21 cellular contexts compared by ENCODE assay signal in the genomic region with DNA sequence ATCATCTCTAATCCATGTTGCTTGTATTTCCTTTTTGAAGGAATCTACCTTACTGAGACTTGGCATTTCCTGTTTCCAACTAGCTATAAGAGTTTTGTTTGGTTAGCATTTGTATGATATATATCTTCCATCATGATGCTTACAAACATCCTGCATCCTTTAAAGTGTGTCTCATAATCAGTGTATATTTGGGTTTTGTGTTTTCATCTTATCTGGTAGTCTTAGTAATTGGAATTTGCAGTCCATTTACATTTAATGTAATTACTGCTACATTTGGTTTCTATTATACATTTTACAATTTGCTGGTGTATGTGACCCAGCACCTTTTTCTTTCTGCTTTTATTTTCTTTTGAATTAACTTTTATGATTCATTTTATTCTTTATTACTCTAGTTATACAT. TPM values are rescaled to one million over a fixed set of nuclear protein-coding genes. Genes with fewer than 3 reads are reported as not detected.
DNase-seq lines count a peak whose midpoint lies in the region; ATAC-seq, FAIRE-seq and TF ChIP-seq lines count a peak whose summit lies in the region.
"Had no signal": no experiment of that assay in that cellular context is flagged by ENCODE, and none has a peak within 500 bp of the region (broad histone marks: within the 10 kb centered on the region; RNA-seq: fewer than 3 reads in every experiment).

No MANE protein-coding gene starts in this region.

- no peaks in the 10 kb centered on the region for H3F3A ChIP-seq in SK-N-SH (replicated peaks; ENCODE audit: insufficient read depth)

- no peak for TF ChIP-seq CTCF in SK-N-SH (IDR thresholded peaks at IDR 0.05)
- no peak for TF ChIP-seq CTCF in K562 (IDR thresholded peaks at IDR 0.05 in 2 of 3, conservative IDR thresholded peaks at IDR 0.05 in 1 of 3; ENCODE audit: insufficient read depth in 2 of 3, low read depth in 1 of 3, low read length in 3 of 3)
- no peak for TF ChIP-seq CTCF in heart right ventricle (IDR thresholded peaks at IDR 0.05)

- no peak overlapping the region for H3K27ac ChIP-seq in SK-N-SH (ENCODE audit: low read depth in 2 of 2, low read length in 1 of 2)
- no peak overlapping the region for H3K27ac ChIP-seq in K562 (ENCODE audit: extremely low read depth, low read depth, low read length)
- no peak overlapping the region for H3K27ac ChIP-seq in heart right ventricle
- H3K27ac ChIP-seq: 22Rv1; A549; BLaER1 treated with 17β-estradiol and CSF1 and Interleukin-3, amounts not matched to agents 10 nM and 100 nM; C4-2B had no signal

- no peak overlapping the region for H2AFZ ChIP-seq in SK-N-SH (ENCODE audit: low read depth)
- no peak overlapping the region for H2AFZ ChIP-seq in K562 (ENCODE audit: low read depth, low read length)

- TF ChIP-seq RAD21 in SK-N-SH (IDR thresholded peaks at IDR 0.05; ENCODE audit: low read length) (no peak), K562 (CRISPR knock-in tag; conservative IDR thresholded peaks at IDR 0.05 in 1 of 2, IDR thresholded peaks at IDR 0.05 in 1 of 2) (no peak)

- no peaks in the 10 kb centered on the region; a peak in 1 of 4 replicates for H3K4me1 ChIP-seq in SK-N-SH (ENCODE audit: control insufficient read depth in 1 of 2, insufficient read depth in 2 of 2, low read depth in 1 of 2, low read length in 1 of 2)
- H3K4me1 ChIP-seq in K562 (replicated peaks in 1 of 2; ENCODE audit: control insufficient read depth in 2 of 2, insufficient read depth in 2 of 2, low read length in 2 of 2), result no peaks in the 10 kb centered on the region
- H3K4me1 ChIP-seq in heart right ventricle, result no peaks in the 10 kb centered on the region
- H3K4me1 ChIP-seq: A549; BLaER1 treated with 17β-estradiol and CSF1 and Interleukin-3, amounts not matched to agents 10 nM and 100 nM; Caco-2 had no signal

- ATAC-seq in K562, result no peak
- no peak for ATAC-seq in esophagus mucosa
- no peak for ATAC-seq in heart right ventricle
- ATAC-seq: A549; CD8-positive, alpha-beta T cell; GM12878 had no signal

- POLR2A ChIA-PET in SK-N-SH (lab: Yijun Ruan, JAX), result no interaction called here
- POLR2A ChIA-PET in K562 (lab: Yijun Ruan, JAX), result interaction anchor here (0.6 kb wide), 1 partner anchor 690 kb away, joined by 3 read pairs; no protein-coding TSS in a partner anchor

- H3K4me3 ChIP-seq in SK-N-SH (ENCODE audit: low read depth in 2 of 2, low read length in 1 of 2), result no peak overlapping the region
- no peak overlapping the region for H3K4me3 ChIP-seq in K562
- no peak overlapping the region for H3K4me3 ChIP-seq in heart right ventricle
- H3K4me3 ChIP-seq: A549; BLaER1 treated with 17β-estradiol and CSF1 and Interleukin-3, amounts not matched to agents 10 nM and 100 nM; GM12878 had no signal

- no peak for TF ChIP-seq POLR2A in K562 (conservative IDR thresholded peaks at IDR 0.05)

- no peak overlapping the region for H3K9ac ChIP-seq in SK-N-SH
- no peak overlapping the region for H3K9ac ChIP-seq in K562 (ENCODE audit: insufficient read depth in 1 of 2, low read depth in 2 of 2, low read length in 2 of 2)
- H3K9ac ChIP-seq: BLaER1 treated with 17β-estradiol and CSF1 and Interleukin-3, amounts not matched to agents 10 nM and 100 nM had no signal

- DNase-seq in SK-N-SH (no peak), K562 (ENCODE audit: extremely low read depth in 1 of 4, low spot score in 3 of 4) (no peak), inferior parietal cortex (ENCODE audit: extremely low spot score) (no peak), heart right ventricle (no peak)
- DNase-seq: AML-193; Caco-2; Calu3; CD4-positive, alpha-beta T cell; CD8-positive, alpha-beta T cell; DMS79 treated with DMSO at 0.1 percent for 48 hours; GDM1 had no signal

- in situ Hi-C loops in K562 (cut with MboI), result no loop called here

- H4K20me1 ChIP-seq in SK-N-SH (ENCODE audit: insufficient read depth), result no peaks in the 10 kb centered on the region
- no peaks in the 10 kb centered on the region for H4K20me1 ChIP-seq in K562 (replicated peaks; ENCODE audit: control insufficient read depth, insufficient read depth, low read length)
- H4K20me1 ChIP-seq: BLaER1 treated with 17β-estradiol and CSF1 and Interleukin-3, amounts not matched to agents 10 nM and 100 nM had no signal

- H3K79me2 ChIP-seq in SK-N-SH (ENCODE audit: insufficient read depth) (no peaks in the 10 kb centered on the region), K562 (ENCODE audit: control insufficient read depth, insufficient read depth, low read length) (no peaks in the 10 kb centered on the region)

- CTCF ChIA-PET in SK-N-SH (lab: Yijun Ruan, JAX), result interaction anchor here (0.6 kb wide), 1 partner anchor 330 kb away, joined by 3 read pairs; no protein-coding TSS in a partner anchor
- CTCF ChIA-PET in K562 (lab: Yijun Ruan, JAX; ENCODE audit: low intra/inter-chr PET ratio), result no interaction called here

- H3K4me2 ChIP-seq in SK-N-SH (no peak overlapping the region), K562 (ENCODE audit: insufficient read depth, low read length) (no peak overlapping the region)
- H3K4me2 ChIP-seq: A549; BLaER1 treated with 17β-estradiol and CSF1 and Interleukin-3, amounts not matched to agents 10 nM and 100 nM had no signal

- peak; percentile 25 for FAIRE-seq in G401.6 (lab: Jason Lieb, UNC)
- no peak for FAIRE-seq in K562 (lab: Jason Lieb, UNC)
- FAIRE-seq: A549, D721Med, GM12892, GM18507 had no signal

- no TSS peak for BruUV-seq in K562 (replicated peaks; lab: Mats Ljungman, UMichigan)

- no peak for TF ChIP-seq EP300 in SK-N-SH (IDR thresholded peaks at IDR 0.05; ENCODE audit: borderline replicate concordance in 1 of 2, low read depth in 1 of 2, low read length in 1 of 2)
- TF ChIP-seq EP300 in K562 (IDR thresholded peaks at IDR 0.05; ENCODE audit: low read length), result no peak

- no peaks in the 10 kb centered on the region for H3K9me2 ChIP-seq in SK-N-SH

- intact Hi-C loops in K562 (cut with micrococcal nuclease), result no loop called here
- intact Hi-C loops in heart right ventricle (cut with DNase I), result no loop called here

- no peaks in the 10 kb centered on the region for H3K9me1 ChIP-seq in K562 (ENCODE audit: control insufficient read depth, insufficient read depth, low read length)

- no peaks in the 10 kb centered on the region; the same call in 1 of the 2 replicates for H3K9me3 ChIP-seq in SK-N-SH
- no peaks in the 10 kb centered on the region for H3K9me3 ChIP-seq in K562 (replicated peaks; ENCODE audit: control insufficient read depth, insufficient read depth, low read depth, low read length)
- H3K9me3 ChIP-seq in heart right ventricle, result peaks cover 0 to 18% (median 5%) of the 10 kb centered on the region in 11 donors
- H3K9me3 ChIP-seq: Caco-2 had no signal

- no peaks in the 10 kb centered on the region for H3K27me3 ChIP-seq in SK-N-SH (ENCODE audit: insufficient read depth)
- H3K27me3 ChIP-seq in K562 (ENCODE audit: control insufficient read depth in 2 of 2, insufficient read depth in 2 of 2, low read length in 2 of 2), result no peaks in the 10 kb centered on the region
- H3K27me3 ChIP-seq in heart right ventricle, result no peaks in the 10 kb centered on the region
- H3K27me3 ChIP-seq: BLaER1 treated with 17β-estradiol and CSF1 and Interleukin-3, amounts not matched to agents 10 nM and 100 nM had no signal

- H3K36me3 ChIP-seq in SK-N-SH (replicated peaks in 1 of 2; ENCODE audit: control insufficient read depth in 1 of 2, insufficient read depth in 2 of 2, low read length in 1 of 2), result peaks cover 0 to 7% of the 10 kb centered on the region in 2 experiments
- H3K36me3 ChIP-seq in K562 (ENCODE audit: control insufficient read depth, insufficient read depth, low read length), result peaks cover 16% of the 10 kb centered on the region; the same call in 2 of the 3 replicates
- H3K36me3 ChIP-seq in heart right ventricle, result no peaks in the 10 kb centered on the region

TF ChIP-seq in SK-N-SH, 30 proteins besides CTCF, POLR2A, EP300 and RAD21:
- TF ChIP-seq RFX5 (IDR thresholded peaks at IDR 0.05; ENCODE audit: low read length), result no peak
- TF ChIP-seq FOSL2 (IDR thresholded peaks at IDR 0.05; ENCODE audit: borderline replicate concordance, low read depth), result no peak
- peak; percentile 64 for TF ChIP-seq GATA2 (CRISPR knock-in tag; IDR thresholded peaks at IDR 0.05)
TF ChIP-seq in SK-N-SH: peak in this region for 1.

TF ChIP-seq in K562, 482 proteins besides CTCF, POLR2A, EP300 and RAD21:
- no peak for TF ChIP-seq NFE2L1 (tag; IDR thresholded peaks at IDR 0.05; ENCODE audit: borderline replicate concordance, low read depth)
- TF ChIP-seq KLF6 (CRISPR knock-in tag; IDR thresholded peaks at IDR 0.05; ENCODE audit: borderline replicate concordance), result no peak
- TF ChIP-seq ZNF507 (tag; conservative IDR thresholded peaks at IDR 0.05), result peak; percentile 51

RNA-seq across cellular contexts. Expression of gene CENPW, which starts 12.6 kb away (rescaled TPM):
- polyA plus RNA-seq in SK-N-SH (2012; rRNA removed) (8.8 and 10.9 TPM in 2 replicates), K562 (2011; rRNA removed) (40.1 and 66.5 TPM in 2 replicates), K562 (2014; fragmentation: Illumina TruSeq; extraction: Trizol) (60.0 and 66.4 TPM in 2 replicates), K562 (2014; fragmentation: Nextera tagmentation; extraction: Ambion mirVana) (100 to 1,000 TPM; 240 to 285 TPM), K562 (2014; rRNA removed) (67.1 and 94.2 TPM in 2 replicates), heart right ventricle (1 to 10 TPM; 1.1 to 1.2 TPM)
- 13.0 and 17.9 TPM in 2 replicates for polyA plus RNA-seq in SK-N-SH (2012; cell fraction: cytosol; rRNA removed)
- polyA plus RNA-seq in SK-N-SH (2012; cell fraction: nucleus; rRNA removed), result 3.6 TPM in 2 replicates
- 8.1 and 16.3 TPM in 2 replicates for total RNA-seq in K562 (2011; cell fraction: chromatin; rRNA removed; ENCODE audit: low replicate concordance)
- 6.2 and 7.0 TPM in 2 replicates for total RNA-seq in K562 (2011; cell fraction: nucleolus; rRNA removed)
- 8.9 and 9.7 TPM in 2 replicates for total RNA-seq in K562 (2011; cell fraction: nucleoplasm; rRNA removed)
- total RNA-seq in K562 (2014; rRNA removed) (41.6 and 48.7 TPM in 2 replicates), K562 (2014; rRNA removed; fragmentation: Illumina TruSeq; extraction: Trizol) (82.8 and 92.0 TPM in 2 replicates), K562 (2015; rRNA removed; fragmentation: Illumina TruSeq; extraction: Trizol) (66.1 and 73.4 TPM in 2 replicates), K562 (2021) (104 and 105 TPM in 2 replicates), esophagus mucosa (43.3 TPM), heart right ventricle (1 to 10 TPM in 3 of 10 donors, under 1 TPM in 3, not detected in 4; 0.50 to 6.1 (median 0.98) TPM)
- polyA plus RNA-seq in K562 (2011; cell fraction: cytosol; rRNA removed), result 20.1 and 24.1 TPM in 2 replicates
- polyA plus RNA-seq in K562 (2011; cell fraction: nucleus; rRNA removed), result 6.7 and 13.6 TPM in 2 replicates
- 57.6 and 108 TPM in 2 replicates for polyA plus RNA-seq in K562 (2012)
- 35.3 and 38.7 TPM in 2 replicates for polyA minus RNA-seq in K562 (2011; rRNA and poly(A)+ RNA removed)
- polyA minus RNA-seq in K562 (2011; cell fraction: cytosol; rRNA and poly(A)+ RNA removed), result 10.1 and 10.3 TPM in 2 replicates
- polyA minus RNA-seq in K562 (2011; cell fraction: nucleus; rRNA and poly(A)+ RNA removed), result 14.5 and 28.1 TPM in 2 replicates
